19 cellular contexts compared by ENCODE assay signal in genomic region chr6:35357671-35358070, GRCh38. TPM values are rescaled to one million over a fixed set of nuclear protein-coding genes. Genes with fewer than 3 reads are reported as not detected.
DNase-seq lines count a peak whose midpoint lies in the region; ATAC-seq and TF ChIP-seq lines count a peak whose summit lies in the region.
"Had no signal": no experiment of that assay in that cellular context is flagged by ENCODE, and none has a peak within 500 bp of the region (broad histone marks: within the 10 kb centered on the region; RNA-seq: fewer than 3 reads in every experiment).

No MANE protein-coding gene starts in this region.

- DNase-seq in Right ventricle myocardium inferior (ENCODE audit: missing footprints), result peak; percentile 75
- no peak for DNase-seq in Right ventricle myocardium superior
- DNase-seq in NCI-H82 treated with DMSO at 0.1 percent for 48 hours (lab: John Stamatoyannopoulos, UW; ENCODE audit: unreplicated experiment), result peak; percentile 56
- no peak for DNase-seq in hepatocyte (ENCODE audit: low spot score)
- DNase-seq in CD4-positive, alpha-beta memory T cell, result no peak
- no peak for DNase-seq in superior temporal gyrus (ENCODE audit: extremely low spot score)
- no peak for DNase-seq in left colon
- DNase-seq: AML-193, C1 segment of cervical spinal cord, DMS79, H7, KG1, NCI-H1092 treated with DMSO at 0.1 percent for 48 hours, NCI-H1436 treated with DMSO at 0.1 percent for 48 hours, NCI-H1930, NCI-H69, SJCRH30 had no signal

- no peak overlapping the region for H3K4me2 ChIP-seq in hepatocyte

- H3K9ac ChIP-seq in skeletal muscle tissue (ENCODE audit: low read depth in 1 of 3, low read length in 3 of 3), result no peak overlapping the region

- peak overlapping the region; percentile 59 for H3K27ac ChIP-seq in hepatocyte
- peak overlapping the region; percentile 76 for H3K27ac ChIP-seq in skeletal muscle tissue (ENCODE audit: low read depth, low read length)
- no peak overlapping the region for H3K27ac ChIP-seq in CD4-positive, alpha-beta memory T cell (ENCODE audit: low read depth, low read length)
- H3K27ac ChIP-seq: SJCRH30 had no signal

- no peak overlapping the region for H3K4me3 ChIP-seq in hepatocyte
- H3K4me3 ChIP-seq in skeletal muscle tissue (ENCODE audit: low read length in 3 of 3), result no peak overlapping the region
- no peak overlapping the region for H3K4me3 ChIP-seq in CD4-positive, alpha-beta memory T cell (ENCODE audit: low read length in 2 of 2)
- H3K4me3 ChIP-seq: SJCRH30 had no signal

- H3K9me3 Mint-ChIP-seq in CD4-positive, alpha-beta memory T cell, result no peaks in the 10 kb centered on the region

- peaks cover 43 to 44% of the 10 kb centered on the region in 2 donors for H3K36me3 Mint-ChIP-seq in CD4-positive, alpha-beta memory T cell

- intact Hi-C loops in Right ventricle myocardium inferior (cut with DNase I), result loop anchor here (5.0 kb wide), 1 partner anchor 35 kb away; no protein-coding TSS in a partner anchor
- intact Hi-C loops in Right ventricle myocardium superior (cut with DNase I), result no loop called here
- intact Hi-C loops in CD4-positive, alpha-beta memory T cell (cut with micrococcal nuclease), result no loop called here
- intact Hi-C loops in left colon (cut with DNase I, micrococcal nuclease), result no loop called here

- H3K4me1 ChIP-seq in hepatocyte (ENCODE audit: insufficient read depth) (peaks cover 10% of the 10 kb centered on the region), skeletal muscle tissue (ENCODE audit: control insufficient read depth in 3 of 3, insufficient read depth in 3 of 3, low read length in 3 of 3) (peaks cover 65 to 75% (median 75%) of the 10 kb centered on the region in 3 donors)
- H3K4me1 ChIP-seq in CD4-positive, alpha-beta memory T cell (ENCODE audit: insufficient read depth, low read length), result peaks cover 13% of the 10 kb centered on the region

- no peaks in the 10 kb centered on the region for H4K20me1 ChIP-seq in hepatocyte (ENCODE audit: insufficient read depth, poor library complexity, severe bottlenecking)

- H3K4me3 Mint-ChIP-seq in CD4-positive, alpha-beta memory T cell, result peak overlapping the region in 1 of 8 donors; percentile 27

- no peak overlapping the region for H2AFZ ChIP-seq in hepatocyte

- H3K36me3 ChIP-seq in hepatocyte (replicated peaks; ENCODE audit: insufficient read depth, low read depth), result no peaks in the 10 kb centered on the region
- peaks cover 10 to 16% (median 15%) of the 10 kb centered on the region in 3 donors for H3K36me3 ChIP-seq in skeletal muscle tissue (ENCODE audit: control insufficient read depth in 3 of 3, insufficient read depth in 3 of 3, low read length in 3 of 3)
- H3K36me3 ChIP-seq in CD4-positive, alpha-beta memory T cell (ENCODE audit: insufficient read depth, low read length), result peaks cover 38% of the 10 kb centered on the region

- POLR2A ChIA-PET in CD4-positive, alpha-beta memory T cell (lab: Charles Lee; ENCODE audit: partially characterized antibody), result no interaction called here

- no peaks in the 10 kb centered on the region for H3K27me3 Mint-ChIP-seq in CD4-positive, alpha-beta memory T cell

- ATAC-seq in Right ventricle myocardium inferior, result no peak
- ATAC-seq in Right ventricle myocardium superior (ENCODE audit: poor library complexity), result no peak
- no peak for ATAC-seq in left colon
- ATAC-seq: Panc1 had no signal

- peak overlapping the region in 2 of 7 donors; percentile 63 to 74 for H3K27ac Mint-ChIP-seq in CD4-positive, alpha-beta memory T cell

- TF ChIP-seq CTCF in hepatocyte (IDR thresholded peaks at IDR 0.05; ENCODE audit: poor library complexity), result no peak

- CTCF ChIA-PET in CD4-positive, alpha-beta memory T cell (lab: Charles Lee; ENCODE audit: partially characterized antibody), result interaction anchor here (0.8 kb wide), 1 partner anchor 14 kb away, joined by 3 read pairs; no protein-coding TSS in a partner anchor

- WGBS in hepatocyte (ENCODE audit: low lambda C conversion rate, missing lambda C conversion rate), result 84% methylated on average over 4 of the region's 4 CpGs

- peaks cover 39 to 74% (median 56%) of the 10 kb centered on the region in 4 donors for H3K4me1 Mint-ChIP-seq in CD4-positive, alpha-beta memory T cell

- peaks cover 18% of the 10 kb centered on the region for H3K79me2 ChIP-seq in hepatocyte

- H3K9me3 ChIP-seq in hepatocyte (ENCODE audit: low read depth) (no peaks in the 10 kb centered on the region), skeletal muscle tissue (ENCODE audit: control insufficient read depth in 3 of 3, low read length in 3 of 3) (no peaks in the 10 kb centered on the region)
- no peaks in the 10 kb centered on the region for H3K9me3 ChIP-seq in CD4-positive, alpha-beta memory T cell (ENCODE audit: control insufficient read depth in 1 of 2, low read length in 2 of 2)
- H3K9me3 ChIP-seq: SJCRH30 had no signal

- H3K9me2 ChIP-seq in hepatocyte (replicated peaks; ENCODE audit: insufficient read depth), result no peaks in the 10 kb centered on the region

- H3K27me3 ChIP-seq in hepatocyte, result no peaks in the 10 kb centered on the region
- no peaks in the 10 kb centered on the region for H3K27me3 ChIP-seq in skeletal muscle tissue (ENCODE audit: control insufficient read depth in 3 of 3, insufficient read depth in 3 of 3, low read length in 3 of 3)
- no peaks in the 10 kb centered on the region for H3K27me3 ChIP-seq in CD4-positive, alpha-beta memory T cell (ENCODE audit: insufficient read depth, low read length)
- H3K27me3 ChIP-seq: SJCRH30 had no signal

RNA-seq across cellular contexts. Expression of gene PPARD, which starts 15.3 kb away (rescaled TPM):
- 14.7 TPM for total RNA-seq in Right ventricle myocardium inferior
- 12.8 TPM for total RNA-seq in Right ventricle myocardium superior
- total RNA-seq in hepatocyte, result 7.6 and 9.1 TPM in 2 replicates
- 17.4 and 20.4 TPM in 2 replicates for polyA plus RNA-seq in hepatocyte
- 2.6 TPM for total RNA-seq in skeletal muscle tissue
- total RNA-seq in CD4-positive, alpha-beta memory T cell, result 10 to 100 TPM; 37.2 to 38.7 TPM
- 10 to 100 TPM in 1 of 2 donors, 1 to 10 TPM in 1; 2.6 to 10.7 TPM for polyA plus RNA-seq in CD4-positive, alpha-beta memory T cell
- 10 to 100 TPM; 36.0 to 68.0 TPM for total RNA-seq in left colon

Comparison
In these comparisons a context has a peak if more than half of its experiments do, and no peak if none do; other contexts are left out.
1. DNase-seq: peak in Right ventricle myocardium inferior (single experiment) and NCI-H82 treated with DMSO at 0.1 percent for 48 hours (single experiment); none in Right ventricle myocardium superior (single experiment), hepatocyte (single experiment), CD4-positive, alpha-beta memory T cell (0 of 5), superior temporal gyrus (single experiment) and left colon (0 of 2).